Comparison of ENCODE assay signal across 12 cellular contexts in the genomic region with DNA sequence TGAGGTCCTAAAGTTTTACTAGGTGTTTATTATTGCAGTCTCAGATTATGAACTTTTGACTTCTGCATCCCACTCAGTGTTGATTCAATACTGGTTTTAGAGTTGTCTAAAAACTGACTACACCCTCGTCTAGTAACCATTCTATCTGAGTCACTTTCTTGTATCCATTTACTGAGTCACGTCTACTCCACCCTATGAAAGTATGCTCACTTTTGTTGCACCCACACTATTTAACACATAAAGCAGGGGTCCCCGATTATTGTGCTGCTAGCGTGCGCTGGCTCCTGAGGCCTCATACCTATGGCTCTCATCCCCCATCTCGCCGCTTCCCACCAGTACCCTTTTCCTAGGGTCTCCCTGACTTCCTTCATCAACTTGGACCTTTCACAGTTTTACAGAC. TPM values are rescaled to one million over a fixed set of nuclear protein-coding genes. Genes with fewer than 3 reads are reported as not detected.
A peak's percentile ranks its signal among the peaks of the same experiment; 100 is the strongest.
DNase-seq lines count a peak whose midpoint lies in the region; ATAC-seq, FAIRE-seq and TF ChIP-seq lines count a peak whose summit lies in the region.
"Had no signal": no experiment of that assay in that cellular context is flagged by ENCODE, and none has a peak within 500 bp of the region (broad histone marks: within the 10 kb centered on the region; RNA-seq: fewer than 3 reads in every experiment).

No MANE protein-coding gene starts in this region.

- peak overlapping the region; percentile 23 for H3K27ac Mint-ChIP-seq in activated CD4-positive, alpha-beta memory T cell treated with anti-CD3 and anti-CD28 coated beads for 36 hours
- no peak overlapping the region for H3K27ac Mint-ChIP-seq in Caco-2 (ENCODE audit: unreplicated experiment)
- H3K27ac Mint-ChIP-seq: type B pancreatic cell had no signal

- no peaks in the 10 kb centered on the region for H3K27me3 ChIP-seq in Caco-2 (replicated peaks; ENCODE audit: control insufficient read depth, insufficient read depth, low read length)
- H3K27me3 ChIP-seq: heart left ventricle, right atrium auricular region had no signal

- H3K4me3 Mint-ChIP-seq in activated CD4-positive, alpha-beta memory T cell treated with anti-CD3 and anti-CD28 coated beads for 36 hours = peak overlapping the region; percentile 58
- H3K4me3 Mint-ChIP-seq in Caco-2 (ENCODE audit: unreplicated experiment) = no peak overlapping the region
- H3K4me3 Mint-ChIP-seq: type B pancreatic cell had no signal

- CTCF ChIA-PET in A549 (lab: Yijun Ruan, JAX) = no interaction called here
- CTCF ChIA-PET in activated CD4-positive, alpha-beta memory T cell treated with anti-CD3 and anti-CD28 coated beads for 36 hours (lab: Charles Lee) = no interaction called here
- CTCF ChIA-PET in Caco-2 (lab: Charles Lee) = no interaction called here

- H3K9me3 Mint-ChIP-seq in activated CD4-positive, alpha-beta memory T cell treated with anti-CD3 and anti-CD28 coated beads for 36 hours = peaks cover 38% of the 10 kb centered on the region
- H3K9me3 Mint-ChIP-seq in Caco-2 (ENCODE audit: unreplicated experiment) = no peaks in the 10 kb centered on the region
- H3K9me3 Mint-ChIP-seq: type B pancreatic cell had no signal

- DNase-seq in A549 (ENCODE audit: low read depth in 1 of 2, low spot score in 1 of 2) (peak; percentile 21 to 44), fibroblast of mammary gland (ENCODE audit: low read depth) (peak; percentile 75), SHP77 treated with DMSO at 0.1 percent for 48 hours (lab: John Stamatoyannopoulos, UW) (no peak), Caco-2 (no peak)
- peak; percentile 17 for DNase-seq in activated CD4-positive, alpha-beta memory T cell treated with anti-CD3 and anti-CD28 coated beads for 36 hours
- DNase-seq: DMS79, heart left ventricle had no signal

- H3K4me1 ChIP-seq in A549 = peaks cover 35% of the 10 kb centered on the region
- no peaks in the 10 kb centered on the region for H3K4me1 ChIP-seq in Caco-2
- H3K4me1 ChIP-seq: right atrium auricular region had no signal

- peak; percentile 76 to 78; a peak in 5 of 6 replicates for ATAC-seq in A549
- ATAC-seq in HG03135 (IDR thresholded peaks at IDR 0.05; ENCODE audit: unreplicated experiment) = no peak
- no peak for ATAC-seq in HG03108 (IDR thresholded peaks at IDR 0.05; ENCODE audit: unreplicated experiment)

- 49% methylated on average over 7 of the region's 7 CpGs for WGBS in A549 (ENCODE audit: missing lambda C conversion rate)

- H3K36me3 ChIP-seq in Caco-2 (ENCODE audit: control insufficient read depth, insufficient read depth, low read length) = no peaks in the 10 kb centered on the region

- no TSS peak for BruUV-seq in Caco-2 (replicated peaks; lab: Mats Ljungman, UMichigan)

- intact Hi-C loops in activated CD4-positive, alpha-beta memory T cell treated with anti-CD3 and anti-CD28 coated beads for 36 hours (cut with micrococcal nuclease) = loop anchor here (1.0 to 5.0 kb wide), 10 partner anchors 33 to 887 kb away; partner anchors contain the start of genes BET1, PEX1, RBM48 and SAMD9L
- intact Hi-C loops in Caco-2 (cut with micrococcal nuclease; ENCODE audit: unreplicated experiment) = no loop called here

- TF ChIP-seq EP300 in A549 (IDR thresholded peaks at IDR 0.05) = no peak

- peaks cover 55% of the 10 kb centered on the region for H3K4me1 Mint-ChIP-seq in activated CD4-positive, alpha-beta memory T cell treated with anti-CD3 and anti-CD28 coated beads for 36 hours (ENCODE audit: low read depth)
- peaks cover 5% of the 10 kb centered on the region for H3K4me1 Mint-ChIP-seq in Caco-2 (ENCODE audit: low read depth, unreplicated experiment)

- peak overlapping the region; percentile 26 to 70; a peak in 4 of 6 replicates for H3K27ac ChIP-seq in A549
- H3K27ac ChIP-seq: heart left ventricle, right atrium auricular region had no signal

- H3K4me3 ChIP-seq in A549 = 0 out of 3 replicates have a peak overlapping the region, but pooled peaks have one; percentile 9
- H3K4me3 ChIP-seq in GM08714 (ENCODE audit: low read length) = peak overlapping the region; percentile 99
- H3K4me3 ChIP-seq in fibroblast of mammary gland (ENCODE audit: control insufficient read depth, low read depth, low read length) = no peak overlapping the region
- H3K4me3 ChIP-seq in Caco-2 (ENCODE audit: low read depth, low read length) = no peak overlapping the region
- H3K4me3 ChIP-seq: right atrium auricular region had no signal

- no peak for TF ChIP-seq RAD21 in A549 (conservative IDR thresholded peaks at IDR 0.05 in 1 of 2, IDR thresholded peaks at IDR 0.05 in 1 of 2)

- no peak for FAIRE-seq in A549 (lab: Jason Lieb, UNC)

- peaks cover 50% of the 10 kb centered on the region for H3K36me3 Mint-ChIP-seq in activated CD4-positive, alpha-beta memory T cell treated with anti-CD3 and anti-CD28 coated beads for 36 hours
- H3K36me3 Mint-ChIP-seq in Caco-2 (ENCODE audit: insufficient read depth, unreplicated experiment) = no peaks in the 10 kb centered on the region
- H3K36me3 Mint-ChIP-seq: type B pancreatic cell had no signal

- no peaks in the 10 kb centered on the region for H3K9me3 ChIP-seq in A549
- H3K9me3 ChIP-seq in Caco-2 = no peaks in the 10 kb centered on the region

- H3K4me2 ChIP-seq in A549 = peak overlapping the region; percentile 70

- POLR2A ChIA-PET in A549 (lab: Yijun Ruan, JAX) (no interaction called here), Caco-2 (lab: Charles Lee) (no interaction called here)
- POLR2A ChIA-PET in activated CD4-positive, alpha-beta memory T cell treated with anti-CD3 and anti-CD28 coated beads for 36 hours (lab: Charles Lee) = no interaction called here

- no peaks in the 10 kb centered on the region for H3K27me3 Mint-ChIP-seq in activated CD4-positive, alpha-beta memory T cell treated with anti-CD3 and anti-CD28 coated beads for 36 hours
- H3K27me3 Mint-ChIP-seq in Caco-2 (ENCODE audit: insufficient read depth, unreplicated experiment) = peaks cover 4% of the 10 kb centered on the region
- H3K27me3 Mint-ChIP-seq: type B pancreatic cell had no signal

- TF ChIP-seq CTCF in A549 (IDR thresholded peaks at IDR 0.05) = no peak
- TF ChIP-seq CTCF in fibroblast of mammary gland (conservative IDR thresholded peaks at IDR 0.05; ENCODE audit: control insufficient read depth, insufficient read depth, low read depth, low read length) = no peak
- no peak for TF ChIP-seq CTCF in Caco-2 (IDR thresholded peaks at IDR 0.05; ENCODE audit: insufficient read depth in 1 of 2, low read depth in 1 of 2, low read length in 1 of 2, severe bottlenecking in 1 of 2, unreplicated experiment in 1 of 2)

- no peak for TF ChIP-seq POLR2A in A549 (IDR thresholded peaks at IDR 0.05; ENCODE audit: low read length)

TF ChIP-seq in A549, 52 proteins besides CTCF, POLR2A, EP300 and RAD21:
- TF ChIP-seq HDAC2 (IDR thresholded peaks at IDR 0.05) (no peak), FOSL2 (IDR thresholded peaks at IDR 0.05) (no peak), FOSL2 (CRISPR knock-in tag; IDR thresholded peaks at IDR 0.05) (0 out of 2 replicates have a peak, but pooled peaks have one; percentile 27)

RNA-seq across cellular contexts. Expression of gene SAMD9, which starts 2.0 kb away (rescaled TPM):
- 4.1 and 5.6 TPM in 2 replicates for polyA plus RNA-seq in A549 (2011; rRNA removed)
- 0.25 and 0.32 TPM in 2 replicates for polyA plus RNA-seq in A549 (2012; cell fraction: cytosol; rRNA removed)
- polyA plus RNA-seq in A549 (2012; cell fraction: nucleus; rRNA removed) = 0.18 and 0.28 TPM in 2 replicates
- 3.9 to 5.0 TPM (median 4.7 TPM) in 3 replicates for polyA plus RNA-seq in A549 (2017; fragmentation: RNase III; extraction: RNeasy Plus Mini Kit Qiagen cat#74134 plus additional on column Dnase treatment)
- 1.8 and 2.7 TPM in 2 replicates for polyA minus RNA-seq in A549 (2011; rRNA and poly(A)+ RNA removed)
- 1 to 10 TPM; 6.9 to 7.2 TPM for total RNA-seq in activated CD4-positive, alpha-beta memory T cell treated with anti-CD3 and anti-CD28 coated beads for 36 hours
- total RNA-seq in Caco-2 (2022) = 0.32 and 0.64 TPM in 2 replicates

RNA-seq across cellular contexts. Expression of gene SAMD9L, which starts 32.4 kb away (rescaled TPM):
- polyA plus RNA-seq in A549 (2011; rRNA removed) (1.4 and 1.5 TPM in 2 replicates), A549 (2017; fragmentation: RNase III; extraction: RNeasy Plus Mini Kit Qiagen cat#74134 plus additional on column Dnase treatment) (0.44 to 0.70 TPM (median 0.56 TPM) in 3 replicates)
- polyA plus RNA-seq in A549 (2012; cell fraction: cytosol; rRNA removed) = 0.05 and 0.07 TPM in 2 replicates
- polyA plus RNA-seq in A549 (2012; cell fraction: nucleus; rRNA removed) = 0.06 and 0.10 TPM in 2 replicates
- polyA minus RNA-seq in A549 (2011; rRNA and poly(A)+ RNA removed) = 0.49 and 0.54 TPM in 2 replicates
- 10 to 100 TPM; 19.1 to 19.8 TPM for total RNA-seq in activated CD4-positive, alpha-beta memory T cell treated with anti-CD3 and anti-CD28 coated beads for 36 hours
- total RNA-seq in Caco-2 (2022) = not detected in 2 replicates

Comparison
In these comparisons a context has a peak if more than half of its experiments do, and no peak if none do; other contexts are left out.
1. ATAC-seq: peak in A549 (2 of 2); none in HG03135 (single experiment) and HG03108 (single experiment).
2. DNase-seq: peak in A549 (2 of 2), activated CD4-positive, alpha-beta memory T cell treated with anti-CD3 and anti-CD28 coated beads for 36 hours (single experiment) and fibroblast of mammary gland (single experiment); none in SHP77 treated with DMSO at 0.1 percent for 48 hours (single experiment) and Caco-2 (0 of 2).
3. H3K4me3 ChIP-seq: peak in A549 (single experiment) and GM08714 (single experiment); none in fibroblast of mammary gland (single experiment) and Caco-2 (single experiment).
4. RNA of gene SAMD9L, which starts 32.4 kb away (total RNA-seq): 19.1 to 19.8 TPM in activated CD4-positive, alpha-beta memory T cell treated with anti-CD3 and anti-CD28 coated beads for 36 hours; not detected in Caco-2; every median in the first group is over 10 times any median in the second.